ENCODE assay signal across 15 cellular contexts in the genomic region with DNA sequence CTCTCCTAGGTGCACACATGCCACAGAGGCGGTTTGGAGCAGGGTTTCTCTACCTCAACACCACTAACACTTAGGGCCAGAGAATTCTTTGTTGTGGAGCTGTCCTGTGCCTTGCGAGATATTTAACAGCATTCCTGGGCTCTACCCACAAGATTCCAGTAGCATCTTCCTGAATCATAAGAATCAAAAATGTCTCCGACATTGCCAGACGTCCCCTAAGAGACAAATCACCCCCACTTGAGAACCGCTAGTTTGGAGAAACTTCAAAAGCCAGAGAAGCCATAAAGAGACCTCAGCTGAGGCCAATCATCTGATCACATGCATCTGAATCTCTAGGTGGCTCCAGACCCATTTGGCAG. TPM values are rescaled to one million over a fixed set of nuclear protein-coding genes. Genes with fewer than 3 reads are reported as not detected.
DNase-seq lines count a peak whose midpoint lies in the region; ATAC-seq, FAIRE-seq and TF ChIP-seq lines count a peak whose summit lies in the region.
"Had no signal": no experiment of that assay in that cellular context is flagged by ENCODE, and none has a peak within 500 bp of the region (broad histone marks: within the 10 kb centered on the region; RNA-seq: fewer than 3 reads in every experiment).

No MANE protein-coding gene starts in this region.

- H3K27ac Mint-ChIP-seq in CD8-positive, alpha-beta T cell = peak overlapping the region; percentile 73

- in situ Hi-C loops in GM23248 (cut with MboI) = no loop called here

- peak; percentile 50 for FAIRE-seq in bronchial epithelial cell (lab: Jason Lieb, UNC)
- FAIRE-seq: A549, GM12891, HepG2, HTR-8/SVneo had no signal

- H3K4me3 ChIP-seq in CD8-positive, alpha-beta T cell (ENCODE audit: low read depth, low read length) = no peak overlapping the region
- H3K4me3 ChIP-seq in GM23248 (no peak overlapping the region), bronchial epithelial cell (ENCODE audit: low read depth, low read length) (no peak overlapping the region)
- H3K4me3 ChIP-seq: A549 had no signal

- H3K9ac ChIP-seq in GM23248 = no peak overlapping the region

- TF ChIP-seq CTCF in CD8-positive, alpha-beta T cell (IDR thresholded peaks at IDR 0.05) = no peak
- TF ChIP-seq CTCF in bronchial epithelial cell (IDR thresholded peaks at IDR 0.05; ENCODE audit: insufficient read depth, low read length, severe bottlenecking) = no peak

- no peaks in the 10 kb centered on the region for H3K27me3 ChIP-seq in CD8-positive, alpha-beta T cell (ENCODE audit: insufficient read depth, low read length)
- H3K27me3 ChIP-seq in GM23248 (replicated peaks; ENCODE audit: insufficient read depth) (peaks cover 74% of the 10 kb centered on the region), bronchial epithelial cell (ENCODE audit: control insufficient read depth, insufficient read depth, low read length) (no peaks in the 10 kb centered on the region)

- peaks cover 8% of the 10 kb centered on the region for H3K4me1 Mint-ChIP-seq in CD8-positive, alpha-beta T cell (ENCODE audit: low read depth)
- H3K4me1 Mint-ChIP-seq: CD14-positive monocyte had no signal

- H3F3A ChIP-seq in GM23248 (ENCODE audit: insufficient read depth) = peaks cover 8% of the 10 kb centered on the region; the same call in 1 of the 2 replicates

- no peak for DNase-seq in CD8-positive, alpha-beta T cell
- DNase-seq in GM23248 (peak; percentile 23), bronchial epithelial cell (ENCODE audit: low read depth) (no peak), DMS 273 treated with DMSO at 0.1 percent for 48 hours (lab: John Stamatoyannopoulos, UW) (no peak)
- DNase-seq: GOT3, H9 had no signal

- H2AFZ ChIP-seq in GM23248 = no peak overlapping the region

- no peaks in the 10 kb centered on the region for H3K9me2 ChIP-seq in GM23248 (ENCODE audit: insufficient read depth)

- POLR2A ChIA-PET in CD8-positive, alpha-beta T cell (lab: Charles Lee) = no interaction called here

- H3K79me2 ChIP-seq in GM23248 (ENCODE audit: insufficient read depth) = no peaks in the 10 kb centered on the region

- peaks cover 48% of the 10 kb centered on the region for H3K36me3 ChIP-seq in CD8-positive, alpha-beta T cell (ENCODE audit: insufficient read depth, low read length)
- H3K36me3 ChIP-seq in GM23248 (ENCODE audit: low read depth) (no peaks in the 10 kb centered on the region), bronchial epithelial cell (ENCODE audit: control insufficient read depth, insufficient read depth, low read length) (peaks cover 1% of the 10 kb centered on the region)

- intact Hi-C loops in CD8-positive, alpha-beta T cell (cut with DNase I, micrococcal nuclease) = loop anchor here in 1 of 2 experiments (5.0 kb wide), 1 partner anchor 97 kb away; no protein-coding TSS in a partner anchor

- WGBS in GM23248 (ENCODE audit: low coverage in 1 of 2, low lambda C conversion rate in 2 of 2, missing lambda C conversion rate in 2 of 2), 2 experiments = 14 to 17% methylated on average over 5 of the region's 5 CpGs

- H4K20me1 ChIP-seq in GM23248 (ENCODE audit: insufficient read depth) = no peaks in the 10 kb centered on the region

- peaks cover 86% of the 10 kb centered on the region for H3K36me3 Mint-ChIP-seq in CD8-positive, alpha-beta T cell

- H3K9me3 Mint-ChIP-seq in CD8-positive, alpha-beta T cell = no peaks in the 10 kb centered on the region
- H3K9me3 Mint-ChIP-seq: CD14-positive monocyte, H9 had no signal

- ATAC-seq in CD8-positive, alpha-beta T cell = no peak
- ATAC-seq in HG03196 (IDR thresholded peaks at IDR 0.05; ENCODE audit: unreplicated experiment) (no peak), HG02571 (IDR thresholded peaks at IDR 0.05; ENCODE audit: unreplicated experiment) (no peak)
- ATAC-seq: A549, HepG2 had no signal

- H3K4me3 Mint-ChIP-seq in CD8-positive, alpha-beta T cell = no peak overlapping the region
- H3K4me3 Mint-ChIP-seq: CD14-positive monocyte, H9 had no signal

- H3K27me3 Mint-ChIP-seq in CD8-positive, alpha-beta T cell (ENCODE audit: low read depth) = no peaks in the 10 kb centered on the region

- no peaks in the 10 kb centered on the region for H3K9me3 ChIP-seq in CD8-positive, alpha-beta T cell (ENCODE audit: low read length)
- H3K9me3 ChIP-seq in GM23248 (ENCODE audit: low read depth) = no peaks in the 10 kb centered on the region
- H3K9me3 ChIP-seq: A549 had no signal

- no peak overlapping the region for H3K27ac ChIP-seq in CD8-positive, alpha-beta T cell (ENCODE audit: low read depth, low read length)
- no peak overlapping the region for H3K27ac ChIP-seq in GM23248
- H3K27ac ChIP-seq: A549 had no signal

- H3K4me1 ChIP-seq in CD8-positive, alpha-beta T cell (ENCODE audit: insufficient read depth, low read length) = no peaks in the 10 kb centered on the region
- no peaks in the 10 kb centered on the region for H3K4me1 ChIP-seq in GM23248 (ENCODE audit: insufficient read depth)
- H3K4me1 ChIP-seq: A549 had no signal

- H3K4me2 ChIP-seq in GM23248 (ENCODE audit: unreplicated experiment) = no peak overlapping the region
- H3K4me2 ChIP-seq: A549 had no signal

- CTCF ChIA-PET in CD8-positive, alpha-beta T cell (lab: Charles Lee) = interaction anchor here (1.0 to 1.6 kb wide), 3 partner anchors 9 to 20 kb away, joined by 3 to 5 read pairs (median 4); no protein-coding TSS in a partner anchor

RNA-seq across cellular contexts. Expression of a gene that starts 16.1 kb away (rescaled TPM):
- 10 to 100 TPM; 63.2 to 63.9 TPM for total RNA-seq in CD8-positive, alpha-beta T cell
- not detected in 2 replicates for total RNA-seq in GM23248 (2014; rRNA removed; shearing (Covaris generic))
- 0.32 TPM in 1 of 2 replicates, not detected in the other for polyA plus RNA-seq in GM23248 (2016; fragmentation: Nextera tagmentation; extraction: Ambion mirVana)
- 0.26 and 1.3 TPM in 2 replicates for total RNA-seq in bronchial epithelial cell
- polyA plus RNA-seq: BJ had no signal

RNA-seq across cellular contexts. Expression of a gene that starts 42.8 kb away (rescaled TPM):
- total RNA-seq in CD8-positive, alpha-beta T cell = not detected
- 0.89 and 1.1 TPM in 2 replicates for total RNA-seq in GM23248 (2014; rRNA removed; shearing (Covaris generic))
- polyA plus RNA-seq in GM23248 (2016; fragmentation: Nextera tagmentation; extraction: Ambion mirVana) = 0.19 and 0.48 TPM in 2 replicates
- total RNA-seq in bronchial epithelial cell = 0.26 and 0.51 TPM in 2 replicates
- total RNA-seq: G401, HepG2 had no signal
- polyA plus RNA-seq: CD14-positive monocyte had no signal

RNA-seq across cellular contexts. Expression of a gene that starts 49.1 kb away (rescaled TPM):
- under 1 TPM in 1 of 2 experiments, not detected in 1; 0.19 TPM for total RNA-seq in CD8-positive, alpha-beta T cell
- 4.4 and 8.3 TPM in 2 replicates for total RNA-seq in GM23248 (2014; rRNA removed; shearing (Covaris generic))
- polyA plus RNA-seq in GM23248 (2016; fragmentation: Nextera tagmentation; extraction: Ambion mirVana) = 2.7 and 2.8 TPM in 2 replicates
- 8.1 and 14.2 TPM in 2 replicates for total RNA-seq in bronchial epithelial cell
- polyA plus RNA-seq: CD14-positive monocyte had no signal

Comparison
In these comparisons a context has a peak if more than half of its experiments do, and no peak if none do; other contexts are left out.
1. RNA of a gene that starts 16.1 kb away (total RNA-seq): 63.2 to 63.9 TPM in CD8-positive, alpha-beta T cell; 0.26 to 1.3 TPM in bronchial epithelial cell and not detected in GM23248; every median in the first group is over 10 times any median in the second.